30 cellular contexts compared by ENCODE assay signal in the genomic region with DNA sequence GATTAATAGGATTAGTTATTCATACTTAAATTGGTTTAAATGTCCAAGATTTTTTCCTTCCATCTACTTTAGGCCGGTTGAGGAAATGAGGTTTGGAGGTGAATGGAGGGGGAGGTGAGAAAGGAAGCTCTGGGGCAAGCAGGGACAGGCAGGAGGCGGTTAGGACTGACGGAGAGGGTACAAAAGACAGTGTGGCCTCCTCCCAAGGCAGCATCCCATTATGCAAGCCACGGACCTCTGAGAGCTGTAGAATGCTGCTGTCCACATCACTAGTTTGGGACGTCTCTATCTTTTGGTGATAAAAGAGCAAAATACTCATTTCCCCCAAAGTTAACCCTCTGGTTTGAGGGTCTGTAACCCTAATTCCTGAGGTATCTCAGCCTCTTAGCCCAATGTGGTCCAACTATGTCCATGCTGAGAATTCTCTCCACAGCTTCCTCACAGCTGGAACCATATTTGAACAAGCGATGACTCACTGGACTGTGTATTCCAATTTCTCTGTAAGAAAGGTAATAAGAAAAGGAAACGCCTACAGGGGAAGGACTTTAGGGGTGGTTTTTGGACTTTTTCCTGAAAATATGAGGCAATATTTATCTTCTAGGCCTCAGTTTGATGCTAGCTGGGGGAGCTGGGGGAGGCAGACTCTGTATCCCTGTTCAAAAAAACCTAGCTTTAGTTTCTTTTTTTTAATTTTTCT.
DNase-seq lines count a peak whose midpoint lies in the region; ATAC-seq, FAIRE-seq and TF ChIP-seq lines count a peak whose summit lies in the region.
"Had no signal": no experiment of that assay in that cellular context is flagged by ENCODE, and none has a peak within 500 bp of the region (broad histone marks: within the 10 kb centered on the region; RNA-seq: fewer than 3 reads in every experiment).

No MANE protein-coding gene starts in this region.

- ATAC-seq in A549 (no peak), lower lobe of right lung (no peak)
- ATAC-seq: activated T-helper 17 cell treated with anti-CD3 and anti-CD28 coated beads, Interleukin-2, amount 50 U/mL, for 72 hours; psoas muscle had no signal

- TF ChIP-seq RAD21 in A549 (conservative IDR thresholded peaks at IDR 0.05 in 1 of 2, IDR thresholded peaks at IDR 0.05 in 1 of 2): no peak

- CTCF ChIA-PET in A549 (lab: Yijun Ruan, JAX): no interaction called here

- FAIRE-seq in A549 (lab: Jason Lieb, UNC): no peak
- FAIRE-seq: colon, HTR-8/SVneo, kidney had no signal

- TF ChIP-seq CTCF in A549 (IDR thresholded peaks at IDR 0.05): no peak
- no peak for TF ChIP-seq CTCF in brain microvascular endothelial cell (IDR thresholded peaks at IDR 0.05; ENCODE audit: low read depth, low read length, missing control alignments)
- TF ChIP-seq CTCF in Peyer's patch (IDR thresholded peaks at IDR 0.05): no peak
- no peak for TF ChIP-seq CTCF in lower lobe of right lung (IDR thresholded peaks at IDR 0.05)

- POLR2A ChIA-PET in A549 (lab: Yijun Ruan, JAX): no interaction called here

- 12% methylated on average over 7 of the region's 7 CpGs for WGBS in A549 (ENCODE audit: missing lambda C conversion rate)

- TF ChIP-seq POLR2A in A549 (IDR thresholded peaks at IDR 0.05; ENCODE audit: low read length) (no peak), Peyer's patch (IDR thresholded peaks at IDR 0.05) (no peak)

- no peaks in the 10 kb centered on the region for H3K27me3 ChIP-seq in MG63
- no peaks in the 10 kb centered on the region for H3K27me3 ChIP-seq in brain microvascular endothelial cell (replicated peaks)
- no peaks in the 10 kb centered on the region for H3K27me3 ChIP-seq in Peyer's patch
- H3K27me3 ChIP-seq in lower lobe of right lung (ENCODE audit: low read depth): no peaks in the 10 kb centered on the region
- H3K27me3 ChIP-seq: BE2C, neural progenitor cell had no signal

- no peaks in the 10 kb centered on the region for H3K9me3 ChIP-seq in A549
- no peaks in the 10 kb centered on the region for H3K9me3 ChIP-seq in MG63
- H3K9me3 ChIP-seq in Peyer's patch: no peaks in the 10 kb centered on the region
- H3K9me3 ChIP-seq in lower lobe of right lung: no peaks in the 10 kb centered on the region
- H3K9me3 ChIP-seq: BE2C, psoas muscle, SK-N-SH had no signal

- H3K36me3 ChIP-seq in MG63: no peaks in the 10 kb centered on the region
- H3K36me3 ChIP-seq in brain microvascular endothelial cell (replicated peaks): no peaks in the 10 kb centered on the region
- no peaks in the 10 kb centered on the region for H3K36me3 ChIP-seq in Peyer's patch
- no peaks in the 10 kb centered on the region for H3K36me3 ChIP-seq in lower lobe of right lung
- H3K36me3 ChIP-seq: BE2C, neural progenitor cell had no signal

- peak in 1 of 2 experiments; percentile 3 for DNase-seq in A549 (ENCODE audit: low read depth in 1 of 2, low spot score in 1 of 2)
- DNase-seq in MG63: peak; percentile 4
- peak; percentile 68 for DNase-seq in brain microvascular endothelial cell
- peak; percentile 8 for DNase-seq in kidney tubule cell (ENCODE audit: low spot score)
- DNase-seq in NCI-H524 treated with DMSO at 0.1 percent for 48 hours (lab: John Stamatoyannopoulos, UW): no peak
- no peak for DNase-seq in Peyer's patch
- DNase-seq in activated CD4-positive, alpha-beta T cell treated with anti-CD3 and anti-CD28 coated beads, Interleukin-2, amount 50 U/mL, for 1 hour: no peak
- no peak for DNase-seq in lower lobe of right lung
- DNase-seq: activated CD4-positive, alpha-beta T cell treated with anti-CD3 and anti-CD28 coated beads, Interleukin-2, amount 10 ng/mL, durations not matched to agents 7 days and 5 days; BE2C; DMS153; endodermal cell; GDM1; GM23248; kidney; MV-4-11; NCI-H146; NCI-H510A; NK-92 treated with Interleukin-12 subunit alpha and Interleukin-12 subunit beta, amount 100 ng/mL, for 24 hours; psoas muscle; SK-N-SH; stimulated activated CD4-positive, alpha-beta T cell treated with anti-CD3 and anti-CD28 coated beads, Interleukin-1b, Interleukin-23, amount 100 ng/mL, for 48 hours; trophoblast cell had no signal

- H3K4me1 ChIP-seq in A549 (no peaks in the 10 kb centered on the region), Peyer's patch (no peaks in the 10 kb centered on the region), lower lobe of right lung (no peaks in the 10 kb centered on the region)
- H3K4me1 ChIP-seq: BE2C, neural progenitor cell, psoas muscle had no signal

- intact Hi-C loops in lower lobe of right lung (cut with DNase I): no loop called here

- H3K4me3 ChIP-seq in A549 (no peak overlapping the region), MG63 (no peak overlapping the region), brain microvascular endothelial cell (ENCODE audit: low read depth, low read length) (no peak overlapping the region), Peyer's patch (no peak overlapping the region), lower lobe of right lung (no peak overlapping the region)
- H3K4me3 ChIP-seq: GM23248, lung, neural progenitor cell, psoas muscle had no signal

- H3K27ac ChIP-seq in A549 (no peak overlapping the region), brain microvascular endothelial cell (no peak overlapping the region), Peyer's patch (no peak overlapping the region), lower lobe of right lung (no peak overlapping the region)
- H3K27ac ChIP-seq: GM23248, KMS-11, neural progenitor cell, psoas muscle, VCaP had no signal

- in situ Hi-C loops in brain microvascular endothelial cell (cut with HindIII; ENCODE audit: low pct_ligation_motif_present, low sequenced_read_pairs): no loop called here

- H3K4me2 ChIP-seq in A549: peak overlapping the region; percentile 26; the same call in 2 of the 3 replicates
- H3K4me2 ChIP-seq: KMS-11, neural progenitor cell, SK-N-SH had no signal

- TF ChIP-seq EP300 in A549 (IDR thresholded peaks at IDR 0.05): no peak

TF ChIP-seq in A549, 52 proteins besides CTCF, POLR2A, EP300 and RAD21:
- TF ChIP-seq MYC (IDR thresholded peaks at IDR 0.05; ENCODE audit: borderline replicate concordance, low read length) (no peak), NFE2L2 (conservative IDR thresholded peaks at IDR 0.05; ENCODE audit: low read length) (no peak), FOSL2 (IDR thresholded peaks at IDR 0.05) (no peak), FOSL2 (CRISPR knock-in tag; IDR thresholded peaks at IDR 0.05) (peak; percentile 29; the same call in 1 of the 2 replicates)
TF ChIP-seq in A549: peak in this region for 1.

Comparison
In these comparisons a context has a peak if more than half of its experiments do, and no peak if none do; other contexts are left out.
1. DNase-seq: peak in MG63 (single experiment), brain microvascular endothelial cell (single experiment) and kidney tubule cell (single experiment); none in NCI-H524 treated with DMSO at 0.1 percent for 48 hours (single experiment), Peyer's patch (0 of 3), activated CD4-positive, alpha-beta T cell treated with anti-CD3 and anti-CD28 coated beads, Interleukin-2, amount 50 U/mL, for 1 hour (single experiment) and lower lobe of right lung (single experiment).